ENCODE assay signal across 27 cellular contexts in the genomic region with DNA sequence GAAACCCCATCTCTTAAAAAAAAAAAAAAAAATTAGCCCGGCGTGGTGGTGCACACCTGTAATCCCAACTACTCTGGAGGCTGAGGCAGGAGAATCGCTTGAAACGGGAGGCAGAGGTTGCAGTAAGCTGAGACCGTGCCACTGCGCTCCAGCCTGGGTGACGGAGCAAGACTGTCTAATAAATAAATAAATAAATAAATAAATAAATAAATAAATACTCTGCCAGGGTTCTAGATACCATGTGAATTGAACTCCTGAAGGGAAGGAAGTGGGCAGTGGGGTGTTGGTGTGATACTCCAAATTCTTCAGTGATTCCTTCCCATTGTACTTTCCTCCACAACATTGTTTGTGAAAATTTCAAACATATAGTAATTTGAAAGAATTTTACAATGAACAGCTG.
"Had no signal": no experiment of that assay in that cellular context is flagged by ENCODE, and none has a peak within 500 bp of the region (broad histone marks: within the 10 kb centered on the region; RNA-seq: fewer than 3 reads in every experiment).

No MANE protein-coding gene starts in this region.

- H3K4me3 Mint-ChIP-seq: stimulated activated effector memory CD8-positive, alpha-beta T cell treated with anti-CD3 and anti-CD28 coated beads, Interleukin-12 subunit alpha, Interleukin-12 subunit beta, amount 100 ng/mL, for 72 hours; stimulated activated memory B cell treated with anti-CD40 and anti-IgM and Interleukin-4, amounts not matched to agents 10 μg/mL and 1 μg/mL and 100 μg/mL, for 72 hours; stimulated activated naive B cell treated with anti-CD40 and anti-IgM and Interleukin-4, amounts not matched to agents 10 μg/mL and 1 μg/mL and 100 μg/mL, for 72 hours; stimulated activated naive CD8-positive, alpha-beta T cell treated with anti-CD3 and anti-CD28 coated beads, Interleukin-15, amount 100 ng/mL, for 72 hours; stimulated activated naive CD8-positive, alpha-beta T cell treated with anti-CD3 and anti-CD28 coated beads, Interleukin-15, Interleukin-2, amounts not matched to agents 100 ng/mL and 50 ng/mL, for 24 hours; type B pancreatic cell had no signal

- H3K27ac Mint-ChIP-seq: stimulated activated effector memory CD8-positive, alpha-beta T cell treated with anti-CD3 and anti-CD28 coated beads, Interleukin-12 subunit alpha, Interleukin-12 subunit beta, amount 100 ng/mL, for 72 hours; stimulated activated memory B cell treated with anti-CD40 and anti-IgM and Interleukin-4, amounts not matched to agents 10 μg/mL and 1 μg/mL and 100 μg/mL, for 72 hours; stimulated activated naive B cell treated with anti-CD40 and anti-IgM and Interleukin-4, amounts not matched to agents 10 μg/mL and 1 μg/mL and 100 μg/mL, for 72 hours; stimulated activated naive CD8-positive, alpha-beta T cell treated with anti-CD3 and anti-CD28 coated beads, Interleukin-15, amount 100 ng/mL, for 72 hours; stimulated activated naive CD8-positive, alpha-beta T cell treated with anti-CD3 and anti-CD28 coated beads, Interleukin-15, Interleukin-2, amounts not matched to agents 100 ng/mL and 50 ng/mL, for 24 hours; type B pancreatic cell had no signal

- H3K9me3 Mint-ChIP-seq: stimulated activated memory B cell treated with anti-CD40 and anti-IgM and Interleukin-4, amounts not matched to agents 10 μg/mL and 1 μg/mL and 100 μg/mL, for 72 hours; stimulated activated naive B cell treated with anti-CD40 and anti-IgM and Interleukin-4, amounts not matched to agents 10 μg/mL and 1 μg/mL and 100 μg/mL, for 72 hours; stimulated activated naive CD8-positive, alpha-beta T cell treated with anti-CD3 and anti-CD28 coated beads, Interleukin-15, amount 100 ng/mL, for 72 hours; stimulated activated naive CD8-positive, alpha-beta T cell treated with anti-CD3 and anti-CD28 coated beads, Interleukin-15, Interleukin-2, amounts not matched to agents 100 ng/mL and 50 ng/mL, for 24 hours; type B pancreatic cell had no signal

- H3K9me3 ChIP-seq: stomach, suprapubic skin, testis, thoracic aorta, thyroid gland, tibial nerve, transverse colon, upper lobe of left lung, upper lobe of right lung, uterus, vagina had no signal

- H3K36me3 Mint-ChIP-seq: stimulated activated effector memory CD8-positive, alpha-beta T cell treated with anti-CD3 and anti-CD28 coated beads, Interleukin-12 subunit alpha, Interleukin-12 subunit beta, amount 100 ng/mL, for 72 hours; stimulated activated memory B cell treated with anti-CD40 and anti-IgM and Interleukin-4, amounts not matched to agents 10 μg/mL and 1 μg/mL and 100 μg/mL, for 72 hours; stimulated activated naive B cell treated with anti-CD40 and anti-IgM and Interleukin-4, amounts not matched to agents 10 μg/mL and 1 μg/mL and 100 μg/mL, for 72 hours; type B pancreatic cell had no signal

- H3K4me3 ChIP-seq: stomach, suprapubic skin, testis, thoracic aorta, thyroid gland, tibial artery, tibial nerve, transverse colon, upper lobe of left lung, upper lobe of right lung, uterus, vagina had no signal

- H3K27me3 Mint-ChIP-seq: stimulated activated memory B cell treated with anti-CD40 and anti-IgM and Interleukin-4, amounts not matched to agents 10 μg/mL and 1 μg/mL and 100 μg/mL, for 72 hours; stimulated activated naive B cell treated with anti-CD40 and anti-IgM and Interleukin-4, amounts not matched to agents 10 μg/mL and 1 μg/mL and 100 μg/mL, for 72 hours; stimulated activated naive CD8-positive, alpha-beta T cell treated with anti-CD3 and anti-CD28 coated beads, Interleukin-15, amount 100 ng/mL, for 72 hours; stimulated activated naive CD8-positive, alpha-beta T cell treated with anti-CD3 and anti-CD28 coated beads, Interleukin-15, Interleukin-2, amounts not matched to agents 100 ng/mL and 50 ng/mL, for 24 hours; type B pancreatic cell had no signal

- H3K36me3 ChIP-seq: stomach, suprapubic skin, thoracic aorta, thyroid gland, tibial artery, tibial nerve, transverse colon, upper lobe of left lung, upper lobe of right lung, uterus, vagina had no signal

- H3K4me1 Mint-ChIP-seq: stimulated activated effector memory CD8-positive, alpha-beta T cell treated with anti-CD3 and anti-CD28 coated beads, Interleukin-12 subunit alpha, Interleukin-12 subunit beta, amount 100 ng/mL, for 72 hours; stimulated activated memory B cell treated with anti-CD40 and anti-IgM and Interleukin-4, amounts not matched to agents 10 μg/mL and 1 μg/mL and 100 μg/mL, for 72 hours; stimulated activated naive CD8-positive, alpha-beta T cell treated with anti-CD3 and anti-CD28 coated beads, Interleukin-15, amount 100 ng/mL, for 72 hours had no signal

- H3K27ac ChIP-seq: stomach, suprapubic skin, testis, thoracic aorta, thyroid gland, tibial artery, tibial nerve, transverse colon, upper lobe of left lung, upper lobe of right lung, uterus, vagina had no signal

- ATAC-seq: stimulated activated effector memory CD8-positive, alpha-beta T cell treated with anti-CD3 and anti-CD28 coated beads, Interleukin-12 subunit alpha, Interleukin-12 subunit beta, amount 100 ng/mL, for 72 hours; stimulated activated memory B cell treated with anti-CD40 and anti-IgM and Interleukin-4, amounts not matched to agents 10 μg/mL and 1 μg/mL and 100 μg/mL, for 72 hours; stimulated activated naive B cell treated with anti-CD40 and anti-IgM and Interleukin-4, amounts not matched to agents 10 μg/mL and 1 μg/mL and 100 μg/mL, for 72 hours; stimulated activated naive CD8-positive, alpha-beta T cell treated with anti-CD3 and anti-CD28 coated beads, Interleukin-15, amount 100 ng/mL, for 72 hours; stimulated activated naive CD8-positive, alpha-beta T cell treated with anti-CD3 and anti-CD28 coated beads, Interleukin-15, Interleukin-2, amounts not matched to agents 100 U/mL and 50 U/mL, for 24 hours; upper lobe of right lung had no signal

- DNase-seq: stimulated activated CD4-positive, alpha-beta T cell treated with anti-CD3 and anti-CD28 coated beads, Interleukin-2, amount 100 ng/mL, for 48 hours; stimulated activated CD4-positive, alpha-beta T cell treated with anti-CD3 and anti-CD28 coated beads, Interleukin-4, amount 100 ng/mL, for 1 hour; stimulated activated CD4-positive, alpha-beta T cell treated with anti-CD3 and anti-CD28 coated beads, Interleukin-4, amount 100 ng/mL, for 24 hours; stimulated activated CD4-positive, alpha-beta T cell treated with anti-CD3 and anti-CD28 coated beads, Interleukin-4, amount 100 ng/mL, for 4 hours; stimulated activated CD8-positive, alpha-beta memory T cell treated with anti-CD3 and anti-CD28 coated beads, Interleukin-4, amount 100 ng/mL, for 48 hours; stimulated activated naive B cell treated with anti-CD40 and anti-IgM and Interleukin-4, amounts not matched to agents 10 μg/mL and 1 μg/mL and 100 μg/mL, for 72 hours; stimulated activated naive CD4-positive, alpha-beta T cell; stimulated activated naive CD4-positive, alpha-beta T cell treated with Interleukin-2 at 50 U/mL for 16 hours; stimulated activated naive CD8-positive, alpha-beta T cell treated with anti-CD3 and anti-CD28 coated beads, Interleukin-15, amount 100 ng/mL, for 72 hours; stimulated activated naive CD8-positive, alpha-beta T cell treated with anti-CD3 and anti-CD28 coated beads, Interleukin-15, Interleukin-2, amounts not matched to agents 100 U/mL and 50 U/mL, for 24 hours; stomach; testis; thyroid gland; tibial artery; transverse colon; trophoblast cell; upper lobe of right lung; uterus had no signal

- H3K4me1 ChIP-seq: suprapubic skin, testis, tibial artery, upper lobe of right lung, uterus, vagina had no signal
